ENCODE assay signal across 25 cellular contexts in genomic region chr7:76337147-76337546, GRCh38. TPM values are rescaled to one million over a fixed set of nuclear protein-coding genes. Genes with fewer than 3 reads are reported as not detected.
DNase-seq lines count a peak whose midpoint lies in the region; ATAC-seq, FAIRE-seq and TF ChIP-seq lines count a peak whose summit lies in the region.
"Had no signal": no experiment of that assay in that cellular context is flagged by ENCODE, and none has a peak within 500 bp of the region (broad histone marks: within the 10 kb centered on the region; RNA-seq: fewer than 3 reads in every experiment).

No MANE protein-coding gene starts in this region.

- TF ChIP-seq POLR2A in heart left ventricle (IDR thresholded peaks at IDR 0.05) (no peak), GM12892 (IDR thresholded peaks at IDR 0.05; ENCODE audit: low read depth, low read length) (no peak; the same call in 1 of the 2 replicates), esophagus squamous epithelium (IDR thresholded peaks at IDR 0.05) (no peak)

- H3K27me3 ChIP-seq in heart left ventricle: no peaks in the 10 kb centered on the region
- H3K27me3 ChIP-seq in esophagus squamous epithelium: no peaks in the 10 kb centered on the region
- H3K27me3 ChIP-seq: neutrophil, SJCRH30, spleen, testis had no signal

- TF ChIP-seq CTCF in heart left ventricle (IDR thresholded peaks at IDR 0.05): no peak
- TF ChIP-seq CTCF in coronary artery (IDR thresholded peaks at IDR 0.05): no peak
- no peak for TF ChIP-seq CTCF in GM13977 (IDR thresholded peaks at IDR 0.05; ENCODE audit: extremely low read depth, insufficient read depth, missing control alignments)
- no peak for TF ChIP-seq CTCF in esophagus squamous epithelium (IDR thresholded peaks at IDR 0.05)

- H3K9me3 ChIP-seq in heart left ventricle (no peaks in the 10 kb centered on the region), esophagus squamous epithelium (no peaks in the 10 kb centered on the region)
- H3K9me3 ChIP-seq: neutrophil, SJCRH30, spleen, testis had no signal

- H3K4me3 ChIP-seq in heart left ventricle (no peak overlapping the region), coronary artery (no peak overlapping the region), esophagus squamous epithelium (no peak overlapping the region)
- H3K4me3 ChIP-seq: SJCRH30, spleen, testis had no signal

- H3K4me1 ChIP-seq in heart left ventricle (peaks cover 10 to 96% (median 80%) of the 10 kb centered on the region in 12 donors), esophagus squamous epithelium (peaks cover 3 to 81% (median 22%) of the 10 kb centered on the region in 3 donors)
- H3K4me1 ChIP-seq: SJCRH30 had no signal

- peak overlapping the region; percentile 37 for H3K27ac Mint-ChIP-seq in stimulated activated effector memory CD8-positive, alpha-beta T cell treated with anti-CD3 and anti-CD28 coated beads, Interleukin-12 subunit alpha, Interleukin-12 subunit beta, amount 100 ng/mL, for 72 hours
- H3K27ac Mint-ChIP-seq: activated CD4-positive, alpha-beta T cell treated with anti-CD3 and anti-CD28 coated beads for 36 hours; activated naive CD4-positive, alpha-beta T cell treated with anti-CD3 and anti-CD28 coated beads for 36 hours; IgD-negative memory B cell; memory B cell; stimulated activated memory B cell treated with anti-CD40 and anti-IgM and Interleukin-4, amounts not matched to agents 10 μg/mL and 1 μg/mL and 100 μg/mL, for 72 hours had no signal

- DNase-seq in heart left ventricle (no peak), Right ventricle myocardium superior (no peak), NCI-H524 treated with DMSO at 0.1 percent for 48 hours (lab: John Stamatoyannopoulos, UW) (peak; percentile 60), coronary artery (ENCODE audit: low spot score) (no peak), GM13977 (ENCODE audit: low spot score) (no peak), GM12892 (ENCODE audit: insufficient read length) (no peak), esophagus squamous epithelium (lab: John Stamatoyannopoulos, UW) (no peak)
- DNase-seq in stimulated activated effector memory CD8-positive, alpha-beta T cell treated with anti-CD3 and anti-CD28 coated beads, Interleukin-12 subunit alpha, Interleukin-12 subunit beta, amount 100 ng/mL, for 72 hours (ENCODE audit: low spot score in 2 of 2): no peak
- DNase-seq: activated CD4-positive, alpha-beta T cell treated with anti-CD3 and anti-CD28 coated beads for 36 hours; activated naive CD4-positive, alpha-beta T cell treated with anti-CD3 and anti-CD28 coated beads for 36 hours; aorta; EL; NCI-H1092 treated with DMSO at 0.1 percent for 48 hours; NCI-H2029; SJCRH30; spleen; stimulated activated CD4-positive, alpha-beta T cell treated with anti-CD3 and anti-CD28 coated beads, Interleukin-2, amount 100 ng/mL, for 48 hours; testis had no signal

- no peak overlapping the region for H3K4me3 Mint-ChIP-seq in stimulated activated effector memory CD8-positive, alpha-beta T cell treated with anti-CD3 and anti-CD28 coated beads, Interleukin-12 subunit alpha, Interleukin-12 subunit beta, amount 100 ng/mL, for 72 hours
- H3K4me3 Mint-ChIP-seq: activated CD4-positive, alpha-beta T cell treated with anti-CD3 and anti-CD28 coated beads for 36 hours; activated naive CD4-positive, alpha-beta T cell treated with anti-CD3 and anti-CD28 coated beads for 36 hours; IgD-negative memory B cell; memory B cell; stimulated activated memory B cell treated with anti-CD40 and anti-IgM and Interleukin-4, amounts not matched to agents 10 μg/mL and 1 μg/mL and 100 μg/mL, for 72 hours had no signal

- intact Hi-C loops in heart left ventricle (cut with DNase I): no loop called here
- intact Hi-C loops in Right ventricle myocardium superior (cut with DNase I): no loop called here
- intact Hi-C loops in esophagus squamous epithelium (cut with DNase I): no loop called here

- no peak for FAIRE-seq in GM12892 (lab: Jason Lieb, UNC)
- FAIRE-seq: GM19239 had no signal

- H3K9me3 Mint-ChIP-seq in stimulated activated effector memory CD8-positive, alpha-beta T cell treated with anti-CD3 and anti-CD28 coated beads, Interleukin-12 subunit alpha, Interleukin-12 subunit beta, amount 100 ng/mL, for 72 hours: no peaks in the 10 kb centered on the region
- H3K9me3 Mint-ChIP-seq: activated naive CD4-positive, alpha-beta T cell treated with anti-CD3 and anti-CD28 coated beads for 36 hours; IgD-negative memory B cell; memory B cell; stimulated activated memory B cell treated with anti-CD40 and anti-IgM and Interleukin-4, amounts not matched to agents 10 μg/mL and 1 μg/mL and 100 μg/mL, for 72 hours had no signal

- H3K27ac ChIP-seq in heart left ventricle (peak overlapping the region in 11 of 12 donors; percentile 8 to 90 (median 35)), coronary artery (peak overlapping the region; percentile 28 to 59), esophagus squamous epithelium (no peak overlapping the region)
- H3K27ac ChIP-seq: C4-2B, SJCRH30 had no signal

- peaks cover 53% of the 10 kb centered on the region for H3K4me1 Mint-ChIP-seq in stimulated activated effector memory CD8-positive, alpha-beta T cell treated with anti-CD3 and anti-CD28 coated beads, Interleukin-12 subunit alpha, Interleukin-12 subunit beta, amount 100 ng/mL, for 72 hours

- 55 to 67% (median 58%) methylated on average over 6 of the region's 6 CpGs for WGBS in heart left ventricle, 4 donors
- 81 to 92% methylated on average over 5 to 6 of the region's 6 CpGs for WGBS in esophagus squamous epithelium, 2 donors

- peaks cover 100% of the 10 kb centered on the region for H3K36me3 Mint-ChIP-seq in stimulated activated effector memory CD8-positive, alpha-beta T cell treated with anti-CD3 and anti-CD28 coated beads, Interleukin-12 subunit alpha, Interleukin-12 subunit beta, amount 100 ng/mL, for 72 hours
- H3K36me3 Mint-ChIP-seq: IgD-negative memory B cell had no signal

- peaks cover 0 to 26% (median 5%) of the 10 kb centered on the region in 9 donors for H3K36me3 ChIP-seq in heart left ventricle
- peaks cover 0 to 59% (median 0%) of the 10 kb centered on the region in 3 donors for H3K36me3 ChIP-seq in esophagus squamous epithelium
- H3K36me3 ChIP-seq: neutrophil had no signal

- in situ Hi-C loops in GM13977 (cut with MboI; ENCODE audit: low pct_unique_long_range_greater_than_20kb, low sequenced_read_pairs, unreplicated experiment): no loop called here

- no peak for ATAC-seq in heart left ventricle
- no peak for ATAC-seq in Right ventricle myocardium superior (ENCODE audit: poor library complexity)
- no peak for ATAC-seq in stimulated activated effector memory CD8-positive, alpha-beta T cell treated with anti-CD3 and anti-CD28 coated beads, Interleukin-12 subunit alpha, Interleukin-12 subunit beta, amount 100 ng/mL, for 72 hours
- ATAC-seq: activated CD4-positive, alpha-beta T cell treated with anti-CD3 and anti-CD28 coated beads for 36 hours; Panc1; stimulated activated memory B cell treated with anti-CD40 and anti-IgM and Interleukin-4, amounts not matched to agents 10 μg/mL and 1 μg/mL and 100 μg/mL, for 72 hours had no signal

RNA-seq across cellular contexts. Expression of gene YWHAG, which starts 21.6 kb away (rescaled TPM):
- 100 to 1,000 TPM; 141 to 282 (median 196) TPM for total RNA-seq in heart left ventricle
- polyA plus RNA-seq in heart left ventricle: 100 to 1,000 TPM in 1 of 2 donors, 10 to 100 TPM in 1; 85.5 to 186 TPM
- 219 TPM for total RNA-seq in Right ventricle myocardium superior
- 87.2 TPM for polyA plus RNA-seq in GM12892 (2012; ENCODE audit: missing spikeins)
- total RNA-seq in esophagus squamous epithelium: 10 to 100 TPM; 52.8 to 97.7 (median 66.3) TPM

RNA-seq across cellular contexts. Expression of gene HSPB1, which starts 34.7 kb away (rescaled TPM):
- total RNA-seq in heart left ventricle (1,000 to 10,000 TPM in 8 of 9 donors, 100 to 1,000 TPM in 1; 822 to 5,278 (median 1,968) TPM), Right ventricle myocardium superior (2,459 TPM), esophagus squamous epithelium (1,000 to 10,000 TPM; 2,415 to 6,888 (median 3,249) TPM)
- 1,000 to 10,000 TPM; 2,695 to 3,131 TPM for polyA plus RNA-seq in heart left ventricle
- polyA plus RNA-seq in GM12892 (2012; ENCODE audit: missing spikeins): 36.7 TPM

Comparison
In these comparisons a context has a peak if more than half of its experiments do, and no peak if none do; other contexts are left out.
1. H3K27ac ChIP-seq: peak in heart left ventricle (11 of 12) and coronary artery (2 of 2); none in esophagus squamous epithelium (0 of 4).